ENCODE assay signal across 6 cellular contexts in the genomic region with DNA sequence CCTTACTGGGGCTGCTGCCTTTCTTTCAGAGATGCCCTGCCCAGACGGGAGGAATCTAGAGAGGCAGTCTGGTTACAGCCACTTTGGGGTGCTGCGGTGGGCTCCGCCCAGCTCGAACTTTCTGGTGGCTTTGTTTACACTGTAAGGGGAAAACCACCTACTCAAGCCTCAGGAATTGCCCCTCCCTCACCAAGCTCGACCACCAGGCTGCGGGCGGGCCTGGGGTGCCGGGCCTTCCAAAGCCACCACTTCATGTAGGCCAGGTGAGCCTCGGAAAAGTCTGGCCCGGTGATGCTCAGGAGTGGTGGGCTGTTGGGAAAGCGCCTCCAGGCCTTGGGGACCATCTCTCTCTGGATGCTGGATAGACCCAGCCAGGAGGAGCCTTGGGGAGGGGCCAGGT.
"Had no signal": no experiment of that assay in that cellular context is flagged by ENCODE, and none has a peak within 500 bp of the region (broad histone marks: within the 10 kb centered on the region; RNA-seq: fewer than 3 reads in every experiment).

No MANE protein-coding gene starts in this region.

- DNase-seq: H9, HCEC 1CT, KBM-7 had no signal

- H3K27ac ChIP-seq: HL-60 had no signal

- H3K4me3 ChIP-seq: GM23338 had no signal

- ATAC-seq: GM23338, HepG2 had no signal
